In genomic region chr20:34299925-34300806, GRCh38 we compare ENCODE assay signal across 11 cellular contexts. TPM values are rescaled to one million over a fixed set of nuclear protein-coding genes. Genes with fewer than 3 reads are reported as not detected.
A peak's percentile ranks its signal among the peaks of the same experiment; 100 is the strongest.
DNase-seq lines count a peak whose midpoint lies in the region; ATAC-seq and TF ChIP-seq lines count a peak whose summit lies in the region.
"Had no signal": no experiment of that assay in that cellular context is flagged by ENCODE, and none has a peak within 500 bp of the region (broad histone marks: within the 10 kb centered on the region; RNA-seq: fewer than 3 reads in every experiment).

No MANE protein-coding gene starts in this region.

- H3K9me3 ChIP-seq in WERI-Rb-1 (ENCODE audit: severe bottlenecking) = no peaks in the 10 kb centered on the region
- no peaks in the 10 kb centered on the region for H3K9me3 ChIP-seq in right lobe of liver
- H3K9me3 ChIP-seq: body of pancreas, suprapubic skin had no signal

- H3K4me3 ChIP-seq in GM12865 (ENCODE audit: low read depth, low read length) (no peak overlapping the region), WERI-Rb-1 (ENCODE audit: low read depth, low read length) (no peak overlapping the region), right lobe of liver (no peak overlapping the region)
- H3K4me3 ChIP-seq: body of pancreas, suprapubic skin had no signal

- TF ChIP-seq CTCF in GM12865 (IDR thresholded peaks at IDR 0.05; ENCODE audit: insufficient read depth, low read depth, low read length, missing control alignments) = no peak
- no peak for TF ChIP-seq CTCF in WERI-Rb-1 (IDR thresholded peaks at IDR 0.05; ENCODE audit: low read depth, low read length)
- TF ChIP-seq CTCF in right lobe of liver (IDR thresholded peaks at IDR 0.05) = no peak

- H3K36me3 ChIP-seq in WERI-Rb-1 (peaks cover 40% of the 10 kb centered on the region), right lobe of liver (peaks cover 0 to 1% (median 0%) of the 10 kb centered on the region in 4 donors)

- peak in 3 of 4 donors; percentile 11 to 37 (median 32) for ATAC-seq in right lobe of liver
- no peak for ATAC-seq in GM19351 (IDR thresholded peaks at IDR 0.05; ENCODE audit: unreplicated experiment)
- ATAC-seq in HG03565 (IDR thresholded peaks at IDR 0.05; ENCODE audit: unreplicated experiment) = no peak
- ATAC-seq: body of pancreas had no signal

- WGBS in right lobe of liver (ENCODE audit: insufficient coverage, low coverage, low lambda C conversion rate, missing lambda C conversion rate) = 66% methylated on average over 8 of the region's 8 CpGs

- H3K27me3 ChIP-seq in WERI-Rb-1 (ENCODE audit: insufficient read depth, low read depth, severe bottlenecking) = no peaks in the 10 kb centered on the region
- H3K27me3 ChIP-seq in right lobe of liver = no peaks in the 10 kb centered on the region
- H3K27me3 ChIP-seq: body of pancreas, suprapubic skin had no signal

- DNase-seq in GM12865 (ENCODE audit: low read depth) (peak; percentile 10), NCI-H2029 (lab: John Stamatoyannopoulos, UW) (peak; percentile 68), WERI-Rb-1 (no peak), right lobe of liver (peak in 1 of 3 donors; percentile 35), occipital lobe (lab: John Stamatoyannopoulos, UW) (no peak), islet precursor cell (no peak)

- H3K27ac ChIP-seq in WERI-Rb-1 = peak overlapping the region; percentile 64
- peak overlapping the region in 2 of 3 donors; percentile 66 to 77 for H3K27ac ChIP-seq in right lobe of liver
- H3K27ac ChIP-seq: body of pancreas, suprapubic skin had no signal

- intact Hi-C loops in right lobe of liver (cut with DNase I) = no loop called here

- TF ChIP-seq POLR2A in right lobe of liver (IDR thresholded peaks at IDR 0.05) = no peak

- H3K4me1 ChIP-seq in right lobe of liver = peaks cover 0 to 46% (median 21%) of the 10 kb centered on the region in 4 donors

RNA-seq across cellular contexts. Expression of gene AHCY, which starts 3.0 kb away (rescaled TPM):
- total RNA-seq in right lobe of liver (100 to 1,000 TPM in 5 of 6 experiments, 10 to 100 TPM in 1; 66.5 to 142 (median 111) TPM), occipital lobe (42.9 TPM)

RNA-seq across cellular contexts. Expression of gene ASIP, which starts 58.9 kb away (rescaled TPM):
- total RNA-seq in right lobe of liver (under 1 TPM in 1 of 6 experiments, not detected in 5; 0.42 TPM), occipital lobe (not detected)
- total RNA-seq: body of pancreas, epithelial cell of proximal tubule, suprapubic skin had no signal

Comparison
In these comparisons a context has a peak if more than half of its experiments do, and no peak if none do; other contexts are left out.
1. DNase-seq: peak in GM12865 (single experiment) and NCI-H2029 (single experiment); none in WERI-Rb-1 (single experiment), occipital lobe (single experiment) and islet precursor cell (single experiment).
2. ATAC-seq: peak in right lobe of liver (3 of 4); none in GM19351 (single experiment) and HG03565 (single experiment).